ENCODE assay signal across 13 cellular contexts in the genomic region with DNA sequence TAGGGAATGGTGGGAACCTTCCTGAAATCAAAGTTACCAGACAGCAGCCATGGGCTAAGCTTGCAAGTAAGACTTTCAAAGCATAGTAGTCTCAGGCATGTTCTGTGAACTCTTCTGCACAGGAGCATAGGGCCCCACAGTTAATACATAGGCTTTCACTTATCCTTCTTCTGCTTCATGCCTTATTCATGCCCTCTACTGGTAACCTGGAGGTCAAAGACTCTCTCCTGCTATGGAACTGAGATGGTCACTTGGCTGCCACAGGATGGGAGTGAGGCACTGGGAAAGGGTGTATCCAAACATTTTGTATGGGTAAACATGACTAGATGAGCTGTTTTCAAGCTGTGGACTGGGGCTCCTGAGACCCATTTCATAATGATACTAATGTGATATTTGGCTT. TPM values are rescaled to one million over a fixed set of nuclear protein-coding genes. Genes with fewer than 3 reads are reported as not detected.
A peak's percentile ranks its signal among the peaks of the same experiment; 100 is the strongest.
DNase-seq lines count a peak whose midpoint lies in the region; ATAC-seq, FAIRE-seq and TF ChIP-seq lines count a peak whose summit lies in the region.
"Had no signal": no experiment of that assay in that cellular context is flagged by ENCODE, and none has a peak within 500 bp of the region (broad histone marks: within the 10 kb centered on the region; RNA-seq: fewer than 3 reads in every experiment).

No MANE protein-coding gene starts in this region.

- H3K27me3 ChIP-seq in body of pancreas = no peaks in the 10 kb centered on the region
- peaks cover 0 to 5% (median 0%) of the 10 kb centered on the region in 4 donors for H3K27me3 ChIP-seq in pancreas

- FAIRE-seq in pancreas (lab: Jason Lieb, UNC) = no peak
- FAIRE-seq: GM18507 had no signal

- intact Hi-C loops in body of pancreas (cut with DNase I) = no loop called here
- intact Hi-C loops in pancreas (cut with DNase I) = no loop called here

- TF ChIP-seq CTCF in body of pancreas (IDR thresholded peaks at IDR 0.05) (peak in 4 of 7 experiments; percentile 23 to 40 (median 30)), pancreas (IDR thresholded peaks at IDR 0.05) (no peak), coronary artery (IDR thresholded peaks at IDR 0.05) (no peak)

- ATAC-seq in body of pancreas = no peak
- peak in 3 of 4 donors; percentile 75 to 84 (median 75) for ATAC-seq in pancreas

- H3K4me1 ChIP-seq in body of pancreas = peaks cover 5% of the 10 kb centered on the region
- H3K4me1 ChIP-seq in pancreas = peaks cover 0 to 3% (median under 1%) of the 10 kb centered on the region in 3 donors

- TF ChIP-seq POLR2A in body of pancreas (IDR thresholded peaks at IDR 0.05) = no peak

- H3K36me3 ChIP-seq in body of pancreas (replicated peaks in 1 of 2; ENCODE audit: insufficient read depth in 1 of 2, low read depth in 2 of 2) (no peaks in the 10 kb centered on the region), pancreas (no peaks in the 10 kb centered on the region)

- DNase-seq in NCI-H1105 treated with DMSO at 0.1 percent for 48 hours (lab: John Stamatoyannopoulos, UW) (peak; percentile 23), NCI-H1105 (lab: John Stamatoyannopoulos, UW) (no peak), M059J (ENCODE audit: low read depth) (peak; percentile 10), body of pancreas (peak in 1 of 4 donors; percentile 15), pancreas (no peak), NCI-H1436 treated with DMSO at 0.1 percent for 48 hours (lab: John Stamatoyannopoulos, UW) (no peak), coronary artery (ENCODE audit: low spot score) (no peak), NCI-H2107 treated with DMSO at 0.1 percent for 48 hours (lab: John Stamatoyannopoulos, UW; ENCODE audit: unreplicated experiment) (no peak)
- DNase-seq: activated naive CD4-positive, alpha-beta T cell treated with Interleukin-2 at 50 U/mL for 16 hours; stimulated activated CD4-positive, alpha-beta T cell treated with anti-CD3 and anti-CD28 coated beads, Interleukin-15, amount 100 ng/mL, for 24 hours had no signal

- H3K4me3 ChIP-seq in body of pancreas (no peak overlapping the region), pancreas (no peak overlapping the region), coronary artery (no peak overlapping the region)

- no peaks in the 10 kb centered on the region for H3K9me3 ChIP-seq in body of pancreas
- no peaks in the 10 kb centered on the region for H3K9me3 ChIP-seq in pancreas

- H3K27ac ChIP-seq in body of pancreas = no peak overlapping the region
- no peak overlapping the region for H3K27ac ChIP-seq in pancreas
- H3K27ac ChIP-seq in coronary artery = no peak overlapping the region
- H3K27ac ChIP-seq: epithelial cell of prostate, KMS-11 had no signal

RNA-seq across cellular contexts. Expression of a gene that starts 49.1 kb away (rescaled TPM):
- 43.5 and 44.7 TPM in 2 replicates for total RNA-seq in M059J (2014; rRNA removed; shearing (Covaris generic))
- total RNA-seq in body of pancreas (100 to 1,000 TPM; 108 to 146 TPM), pancreas (10 to 100 TPM; 35.4 to 73.4 (median 51.6) TPM)
- polyA plus RNA-seq in pancreas = 100 to 1,000 TPM; 103 to 117 TPM

RNA-seq across cellular contexts. Expression of a gene that starts 55.6 kb away (rescaled TPM):
- total RNA-seq in M059J (2014; rRNA removed; shearing (Covaris generic)) = 0.52 and 0.81 TPM in 2 replicates
- 10 to 100 TPM; 18.5 to 32.9 TPM for total RNA-seq in body of pancreas
- 10 to 100 TPM; 30.4 to 67.4 (median 51.1) TPM for total RNA-seq in pancreas
- 10 to 100 TPM in 1 of 2 donors, 1 to 10 TPM in 1; 9.0 to 12.9 TPM for polyA plus RNA-seq in pancreas

Comparison
In these comparisons a context has a peak if more than half of its experiments do, and no peak if none do; other contexts are left out.
1. DNase-seq: peak in NCI-H1105 treated with DMSO at 0.1 percent for 48 hours (single experiment) and M059J (single experiment); none in NCI-H1105 (single experiment), pancreas (0 of 6), NCI-H1436 treated with DMSO at 0.1 percent for 48 hours (single experiment), coronary artery (single experiment) and NCI-H2107 treated with DMSO at 0.1 percent for 48 hours (single experiment).
2. CTCF ChIP-seq: peak in body of pancreas (4 of 7); none in pancreas (0 of 4) and coronary artery (single experiment).
3. RNA of a gene that starts 55.6 kb away (total RNA-seq): 30.4 to 67.4 TPM in pancreas and 18.5 to 32.9 TPM in body of pancreas; 0.52 to 0.81 TPM in M059J; every median in the first group is over 10 times any median in the second.